ENCODE assay signal across 1 cellular context in the genomic region with DNA sequence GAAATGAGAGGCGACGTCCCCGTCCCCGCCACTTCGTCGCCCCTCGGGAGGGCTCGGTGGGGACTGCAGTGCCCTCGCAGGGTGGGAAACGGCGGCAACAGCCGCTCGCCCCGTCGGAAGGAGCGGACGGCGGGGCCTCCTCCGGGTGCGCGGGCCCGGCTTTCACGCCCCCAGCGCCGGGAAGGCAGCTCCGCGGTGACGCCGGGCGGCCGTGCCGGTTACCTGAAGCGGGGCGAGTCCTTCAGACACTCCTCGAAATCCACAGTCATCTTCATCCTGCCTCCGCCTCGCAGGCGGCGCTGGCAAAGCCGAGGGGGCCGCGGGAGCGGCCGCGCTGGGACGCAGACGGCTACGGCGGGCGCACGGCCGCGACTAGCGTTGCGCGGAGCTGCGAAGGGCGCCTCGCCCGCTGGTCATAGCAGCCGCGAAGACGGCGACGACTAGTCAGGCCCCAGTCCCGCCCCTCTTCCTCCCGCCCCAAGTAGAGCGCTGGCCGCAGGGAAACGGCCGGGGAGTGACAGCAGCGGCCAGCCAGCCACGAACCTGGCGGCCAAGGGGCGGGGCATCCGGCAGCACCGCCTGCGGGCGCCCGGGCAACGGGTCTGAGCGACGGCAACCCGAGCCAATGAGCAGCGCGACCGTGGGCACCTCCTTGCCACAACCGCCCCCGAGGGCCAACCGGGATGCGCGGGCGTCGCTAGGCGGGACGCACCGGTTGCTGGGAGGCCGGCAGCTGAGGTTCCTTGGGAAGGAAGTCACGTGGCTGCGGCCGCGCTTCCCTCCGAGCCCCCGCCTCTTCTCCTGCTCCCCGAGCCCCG.
TF ChIP-seq lines count a peak whose summit lies in the region.

A gene with protein sequence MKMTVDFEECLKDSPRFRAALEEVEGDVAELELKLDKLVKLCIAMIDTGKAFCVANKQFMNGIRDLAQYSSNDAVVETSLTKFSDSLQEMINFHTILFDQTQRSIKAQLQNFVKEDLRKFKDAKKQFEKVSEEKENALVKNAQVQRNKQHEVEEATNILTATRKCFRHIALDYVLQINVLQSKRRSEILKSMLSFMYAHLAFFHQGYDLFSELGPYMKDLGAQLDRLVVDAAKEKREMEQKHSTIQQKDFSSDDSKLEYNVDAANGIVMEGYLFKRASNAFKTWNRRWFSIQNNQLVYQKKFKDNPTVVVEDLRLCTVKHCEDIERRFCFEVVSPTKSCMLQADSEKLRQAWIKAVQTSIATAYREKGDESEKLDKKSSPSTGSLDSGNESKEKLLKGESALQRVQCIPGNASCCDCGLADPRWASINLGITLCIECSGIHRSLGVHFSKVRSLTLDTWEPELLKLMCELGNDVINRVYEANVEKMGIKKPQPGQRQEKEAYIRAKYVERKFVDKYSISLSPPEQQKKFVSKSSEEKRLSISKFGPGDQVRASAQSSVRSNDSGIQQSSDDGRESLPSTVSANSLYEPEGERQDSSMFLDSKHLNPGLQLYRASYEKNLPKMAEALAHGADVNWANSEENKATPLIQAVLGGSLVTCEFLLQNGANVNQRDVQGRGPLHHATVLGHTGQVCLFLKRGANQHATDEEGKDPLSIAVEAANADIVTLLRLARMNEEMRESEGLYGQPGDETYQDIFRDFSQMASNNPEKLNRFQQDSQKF (minus strand): TSS at position 448 of the 818 bp plus-strand sequence. CDS start 173 bp downstream, at position 275.

TF ChIP-seq in H1, 55 proteins besides CTCF, POLR2A, EP300 and RAD21 (continued from another document):
- TF ChIP-seq FOSL1 (IDR thresholded peaks at IDR 0.05; ENCODE audit: insufficient read depth, low read depth, low read length): no peak
- TF ChIP-seq CTBP2 (IDR thresholded peaks at IDR 0.05; ENCODE audit: borderline replicate concordance, insufficient read depth, insufficient read length, low read length): no peak
- peak; percentile 87 for TF ChIP-seq PHF8 (conservative IDR thresholded peaks at IDR 0.05; ENCODE audit: low read depth, low read length)
- no peak for TF ChIP-seq POU5F1 (IDR thresholded peaks at IDR 0.05; ENCODE audit: low read depth, low read length)
- TF ChIP-seq RXRA (IDR thresholded peaks at IDR 0.05; ENCODE audit: insufficient read depth, low read depth, low read length): no peak
- TF ChIP-seq SP4 (IDR thresholded peaks at IDR 0.05; ENCODE audit: low read length): no peak; the same call in 1 of the 2 replicates
- no peak for TF ChIP-seq EGR1 (IDR thresholded peaks at IDR 0.05; ENCODE audit: borderline replicate concordance, low read depth, low read length)
- no peak for TF ChIP-seq SUZ12 (IDR thresholded peaks at IDR 0.05; ENCODE audit: low read length)
